In genomic region chr6:18031680-18032256, GRCh38 we compare ENCODE assay signal across 23 cellular contexts. TPM values are rescaled to one million over a fixed set of nuclear protein-coding genes. Genes with fewer than 3 reads are reported as not detected.
DNase-seq lines count a peak whose midpoint lies in the region; ATAC-seq, FAIRE-seq and TF ChIP-seq lines count a peak whose summit lies in the region.
"Had no signal": no experiment of that assay in that cellular context is flagged by ENCODE, and none has a peak within 500 bp of the region (broad histone marks: within the 10 kb centered on the region; RNA-seq: fewer than 3 reads in every experiment).

No MANE protein-coding gene starts in this region.

- no peaks in the 10 kb centered on the region for H3K79me2 ChIP-seq in GM12878 (ENCODE audit: control insufficient read depth, insufficient read depth, low read length)

- TF ChIP-seq EP300 in GM12878 (IDR thresholded peaks at IDR 0.05; ENCODE audit: borderline replicate concordance in 1 of 2, control insufficient read depth in 1 of 2, low read depth in 2 of 2, low read length in 2 of 2), result no peak

- no peak overlapping the region for H3K27ac ChIP-seq in HEK293 (ENCODE audit: extremely low read depth, low read depth, low read length)
- no peak overlapping the region for H3K27ac ChIP-seq in GM12878 (ENCODE audit: control insufficient read depth, insufficient read depth)
- H3K27ac ChIP-seq in testis, result no peak overlapping the region
- H3K27ac ChIP-seq: BLaER1 treated with 17β-estradiol and CSF1 and Interleukin-3, amounts not matched to agents 10 nM and 100 nM had no signal

- WGBS in GM12878 (ENCODE audit: insufficient coverage, insufficient replicate concordance, low lambda C conversion rate, missing lambda C conversion rate), result 3% methylated on average over 2 of the region's 2 CpGs
- 89 to 100% methylated on average over 2 of the region's 2 CpGs for WGBS in testis, 2 donors

- SMC1A ChIA-PET in GM12878 (lab: Charles Lee; ENCODE audit: uncharacterized antibody, unreplicated experiment), result no interaction called here

- H3K4me1 Mint-ChIP-seq in osteocyte (ENCODE audit: unreplicated experiment), result no peaks in the 10 kb centered on the region
- H3K4me1 Mint-ChIP-seq: CD14-positive monocyte; CD8-positive, alpha-beta memory T cell had no signal

- no peak overlapping the region for H3K4me3 Mint-ChIP-seq in osteocyte (ENCODE audit: unreplicated experiment)
- H3K4me3 Mint-ChIP-seq: CD14-positive monocyte; CD4-positive, alpha-beta T cell; CD8-positive, alpha-beta memory T cell had no signal

- ATAC-seq in GM12878 (no peak), HG02938 (IDR thresholded peaks at IDR 0.05; ENCODE audit: unreplicated experiment) (no peak)

- TF ChIP-seq CTCF in HEK293 (tag by site-specific recombination; IDR thresholded peaks at IDR 0.05) (no peak), GM12878 (IDR thresholded peaks at IDR 0.05 in 2 of 3, conservative IDR thresholded peaks at IDR 0.05 in 1 of 3; ENCODE audit: control insufficient read depth in 2 of 3, extremely low read depth in 1 of 3, insufficient read depth in 1 of 3, low read depth in 3 of 3, low read length in 3 of 3) (no peak), osteocyte (IDR thresholded peaks at IDR 0.05) (no peak), testis (IDR thresholded peaks at IDR 0.05) (no peak)

- H2AFZ ChIP-seq in GM12878 (ENCODE audit: control insufficient read depth, low read depth, low read length), result no peak overlapping the region

- H3K27ac Mint-ChIP-seq in osteocyte (ENCODE audit: unreplicated experiment), result no peak overlapping the region
- H3K27ac Mint-ChIP-seq: CD14-positive monocyte; CD4-positive, alpha-beta T cell; CD8-positive, alpha-beta memory T cell had no signal

- H3K9me3 ChIP-seq in HEK293 (ENCODE audit: control insufficient read depth, insufficient read depth, low read depth, low read length) (no peaks in the 10 kb centered on the region), GM12878 (replicated peaks; ENCODE audit: control insufficient read depth, insufficient read depth, low read length) (no peaks in the 10 kb centered on the region), testis (no peaks in the 10 kb centered on the region)
- H3K9me3 ChIP-seq: BE2C; BLaER1 treated with 17β-estradiol and CSF1 and Interleukin-3, amounts not matched to agents 10 nM and 100 nM had no signal

- in situ Hi-C loops in GM12878 (cut with MboI), result no loop called here

- no peak overlapping the region for H3K4me2 ChIP-seq in GM12878 (ENCODE audit: control insufficient read depth, insufficient read depth)
- H3K4me2 ChIP-seq: BLaER1 treated with 17β-estradiol and CSF1 and Interleukin-3, amounts not matched to agents 10 nM and 100 nM had no signal

- POLR2A ChIA-PET in HEK293 (lab: Yijun Ruan, JAX) (interaction anchor here (0.7 kb wide), 1 partner anchor 182 kb away, joined by 6 read pairs; no protein-coding TSS in a partner anchor), GM12878 (lab: Charles Lee) (no interaction called here)

- H3K27me3 ChIP-seq in GM12878 (replicated peaks in 1 of 2; ENCODE audit: control insufficient read depth in 2 of 2, insufficient read depth in 2 of 2, low read length in 1 of 2) (no peaks in the 10 kb centered on the region; a peak in 1 of 4 replicates), testis (no peaks in the 10 kb centered on the region)
- H3K27me3 ChIP-seq: BE2C; BLaER1 treated with 17β-estradiol and CSF1 and Interleukin-3, amounts not matched to agents 10 nM and 100 nM had no signal

- intact Hi-C loops in GM12878 (cut with micrococcal nuclease; ENCODE audit: unreplicated experiment), result no loop called here
- intact Hi-C loops in testis (cut with DNase I; ENCODE audit: low total_unique reads), result no loop called here

- FAIRE-seq in GM12878 (lab: Jason Lieb, UNC), result no peak
- FAIRE-seq: A204.1, D721Med, GM12892, H54 had no signal

- TF ChIP-seq POLR2A in GM12878 (IDR thresholded peaks at IDR 0.05; ENCODE audit: low read depth, low read length) (no peak), testis (IDR thresholded peaks at IDR 0.05) (no peak)

- H3K9me3 Mint-ChIP-seq in osteocyte (ENCODE audit: unreplicated experiment), result no peaks in the 10 kb centered on the region
- H3K9me3 Mint-ChIP-seq: CD4-positive, alpha-beta T cell; CD8-positive, alpha-beta memory T cell had no signal

- DNase-seq in GM12878 (ENCODE audit: low read depth, low spot score) (no peak), osteocyte (ENCODE audit: extremely low spot score, unreplicated experiment) (peak; percentile 27), testis (no peak)
- no peak for DNase-seq in effector CD8-positive, alpha-beta T cell (lab: John Stamatoyannopoulos, UW)
- DNase-seq: ACHN; AML-193; BE2C; CD4-positive, alpha-beta T cell; CD8-positive, alpha-beta memory T cell; DMS 273 treated with DMSO at 0.1 percent for 48 hours; DMS79; EL; GDM1; GOT3; HCEC 1CT had no signal

- no peaks in the 10 kb centered on the region for H3K4me1 ChIP-seq in HEK293 (ENCODE audit: control insufficient read depth, insufficient read depth, low read length)
- no peaks in the 10 kb centered on the region for H3K4me1 ChIP-seq in GM12878 (ENCODE audit: control insufficient read depth, insufficient read depth, low read length)
- H3K4me1 ChIP-seq in testis, result no peaks in the 10 kb centered on the region
- H3K4me1 ChIP-seq: BE2C; BLaER1 treated with 17β-estradiol and CSF1 and Interleukin-3, amounts not matched to agents 10 nM and 100 nM had no signal

- H3K4me3 ChIP-seq in HEK293 (ENCODE audit: low read depth, low read length) (no peak overlapping the region), GM12878 (no peak overlapping the region), testis (no peak overlapping the region)
- H3K4me3 ChIP-seq: BLaER1 treated with 17β-estradiol and CSF1 and Interleukin-3, amounts not matched to agents 10 nM and 100 nM had no signal

- no peaks in the 10 kb centered on the region for H3K36me3 ChIP-seq in HEK293 (ENCODE audit: control insufficient read depth in 2 of 2, insufficient read depth in 1 of 2, low read length in 2 of 2)
- H3K36me3 ChIP-seq in GM12878 (ENCODE audit: control insufficient read depth in 2 of 2, insufficient read depth in 2 of 2, low read length in 1 of 2), result no peaks in the 10 kb centered on the region
- no peaks in the 10 kb centered on the region for H3K36me3 ChIP-seq in testis (ENCODE audit: low read depth, missing control alignments)
- H3K36me3 ChIP-seq: BE2C; BLaER1 treated with 17β-estradiol and CSF1 and Interleukin-3, amounts not matched to agents 10 nM and 100 nM had no signal

- no TSS peak for BruUV-seq in GM12878 (replicated peaks; lab: Mats Ljungman, UMichigan)

- H3K36me3 Mint-ChIP-seq in osteocyte (ENCODE audit: unreplicated experiment), result no peaks in the 10 kb centered on the region
- H3K36me3 Mint-ChIP-seq: CD14-positive monocyte; CD8-positive, alpha-beta memory T cell had no signal

- RAD21 ChIA-PET in GM12878 (lab: Charles Lee; ENCODE audit: unreplicated experiment), result no interaction called here

- TF ChIP-seq RAD21 in GM12878 (IDR thresholded peaks at IDR 0.05; ENCODE audit: insufficient read depth, low read depth, low read length), result no peak

- H3K27me3 Mint-ChIP-seq in osteocyte (ENCODE audit: unreplicated experiment), result no peaks in the 10 kb centered on the region

- H3K9ac ChIP-seq in GM12878 (ENCODE audit: control insufficient read depth, insufficient read depth, low read length), result no peak overlapping the region
- H3K9ac ChIP-seq: BLaER1 treated with 17β-estradiol and CSF1 and Interleukin-3, amounts not matched to agents 10 nM and 100 nM had no signal

- CTCF ChIA-PET in HEK293 (lab: Yijun Ruan, JAX) (no interaction called here), GM12878 (lab: Yijun Ruan, JAX) (no interaction called here)

- no peaks in the 10 kb centered on the region for H4K20me1 ChIP-seq in GM12878 (ENCODE audit: control insufficient read depth, insufficient read depth)
- H4K20me1 ChIP-seq: BLaER1 treated with 17β-estradiol and CSF1 and Interleukin-3, amounts not matched to agents 10 nM and 100 nM had no signal

TF ChIP-seq in HEK293, 187 proteins besides CTCF, POLR2A, EP300 and RAD21 (continues in another document):
- no peak for TF ChIP-seq SP7 (tag by site-specific recombination; IDR thresholded peaks at IDR 0.05)
- peak; percentile 66; the same call in 1 of the 2 replicates for TF ChIP-seq ZNF146 (tag by site-specific recombination; IDR thresholded peaks at IDR 0.05)
- TF ChIP-seq ZXDB (tag by site-specific recombination; IDR thresholded peaks at IDR 0.05), result no peak

TF ChIP-seq in GM12878, 131 proteins besides CTCF, POLR2A, EP300 and RAD21 (continues in another document):
- TF ChIP-seq E2F4 (IDR thresholded peaks at IDR 0.05; ENCODE audit: low read depth, low read length), result no peak

RNA-seq across cellular contexts. Expression of gene KIF13A, which starts 44.3 kb away (rescaled TPM):
- 1.2 and 1.4 TPM in 2 replicates for total RNA-seq in GM12878 (2013; cell fraction: nucleolus; rRNA removed)
- total RNA-seq in GM12878 (2014; rRNA removed) (0.11 and 0.23 TPM in 2 replicates), GM12878 (2014; rRNA removed; fragmentation: Illumina TruSeq; extraction: Trizol) (0.13 and 0.32 TPM in 2 replicates), GM12878 (2021) (0.26 and 0.53 TPM in 2 replicates), osteocyte (47.5 and 51.0 TPM in 2 replicates), testis (10 to 100 TPM; 27.7 to 28.7 TPM)
- polyA plus RNA-seq in GM12878 (2011; ENCODE audit: low read depth), result 0.26 TPM
- polyA plus RNA-seq in GM12878 (2011; rRNA removed) (0.08 and 0.17 TPM in 2 replicates), GM12878 (2014; fragmentation: Illumina TruSeq; extraction: Trizol) (0.15 and 0.51 TPM in 2 replicates), GM12878 (2014; fragmentation: Nextera tagmentation; extraction: Ambion mirVana) (under 1 TPM; 0.02 to 0.07 TPM), GM12878 (2014; rRNA removed) (0.13 and 0.71 TPM in 2 replicates), GM12878 (2016; fragmentation: Nextera tagmentation; extraction: Ambion mirVana) (not detected), testis (ENCODE audit: insufficient read depth, low read depth, low replicate concordance) (20.8 TPM)
- polyA plus RNA-seq in GM12878 (2011; cell fraction: cytosol; rRNA removed), result 0.10 TPM in 2 replicates
- 0.04 and 0.06 TPM in 2 replicates for polyA plus RNA-seq in GM12878 (2011; cell fraction: nucleus; rRNA removed)
- polyA plus RNA-seq in GM12878 (2012), result 0.17 and 0.19 TPM in 2 replicates
- polyA minus RNA-seq in GM12878 (2011; rRNA and poly(A)+ RNA removed), result 0.10 and 1.0 TPM in 2 replicates
- 0.21 TPM in 1 of 2 replicates, not detected in the other for polyA minus RNA-seq in GM12878 (2011; cell fraction: cytosol; rRNA and poly(A)+ RNA removed)
- polyA minus RNA-seq in GM12878 (2011; cell fraction: nucleus; rRNA and poly(A)+ RNA removed), result 0.12 and 0.77 TPM in 2 replicates

Comparison
In these comparisons a context has a peak if more than half of its experiments do, and no peak if none do; other contexts are left out.
1. RNA of gene KIF13A, which starts 44.3 kb away (total RNA-seq): 47.5 to 51.0 TPM in osteocyte and 27.7 to 28.7 TPM in testis; 0.11 to 1.4 TPM in GM12878; every median in the first group is over 10 times any median in the second.